In the genomic region with DNA sequence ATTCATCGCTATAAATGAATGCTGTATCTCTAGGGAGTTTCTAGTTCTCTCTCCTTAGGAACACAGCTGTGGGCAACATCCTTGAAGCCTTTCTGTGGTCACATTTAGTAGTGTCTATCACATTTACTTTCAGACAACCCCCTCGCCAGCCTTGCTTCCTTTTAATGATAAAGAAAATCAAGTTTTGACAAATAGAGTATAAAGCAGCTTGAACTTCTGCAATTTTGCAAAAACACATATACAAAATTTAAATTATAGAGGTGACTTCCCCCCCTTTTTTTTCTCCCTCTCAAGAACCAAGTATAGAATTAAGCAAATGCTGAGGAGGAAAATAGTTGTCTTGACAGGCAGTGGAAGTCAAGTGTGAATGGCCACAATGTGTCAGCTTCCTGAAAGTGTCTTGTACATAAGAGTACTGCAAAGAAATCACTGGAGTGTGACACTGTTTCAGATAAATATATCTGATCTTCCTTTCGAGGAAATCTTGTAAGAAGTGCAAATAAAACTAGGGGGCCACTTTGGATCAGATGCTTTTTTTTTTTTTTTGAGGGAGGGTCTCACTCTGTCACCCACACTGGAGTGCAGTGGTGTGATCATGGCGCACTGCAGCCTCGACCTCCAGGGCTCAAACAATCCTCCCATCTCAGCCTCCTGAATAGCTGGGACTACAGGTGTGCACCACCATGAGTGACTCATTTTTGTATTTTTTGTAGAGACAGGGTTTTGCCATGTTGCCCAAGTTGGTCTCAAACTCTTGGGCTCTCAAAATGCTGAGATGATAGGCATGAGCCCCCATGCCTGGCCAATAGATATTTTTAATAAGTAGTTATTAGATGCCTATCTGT, we compare ENCODE assay signal across 9 cellular contexts. TPM values are rescaled to one million over a fixed set of nuclear protein-coding genes. Genes with fewer than 3 reads are reported as not detected.
A peak's percentile ranks its signal among the peaks of the same experiment; 100 is the strongest.
DNase-seq lines count a peak whose midpoint lies in the region; ATAC-seq and TF ChIP-seq lines count a peak whose summit lies in the region.
"Had no signal": no experiment of that assay in that cellular context is flagged by ENCODE, and none has a peak within 500 bp of the region (broad histone marks: within the 10 kb centered on the region; RNA-seq: fewer than 3 reads in every experiment).

No MANE protein-coding gene starts in this region.

- POLR2A ChIA-PET in RWPE1 (lab: Yijun Ruan, JAX; ENCODE audit: low non-redundant PET) = no interaction called here

- DNase-seq in germinal center (ENCODE audit: low spot score) (peak; percentile 72), DMS 273 treated with DMSO at 0.1 percent for 48 hours (lab: John Stamatoyannopoulos, UW) (no peak), posterior cingulate gyrus (no peak), RWPE1 (ENCODE audit: low spot score) (no peak)
- no peak for DNase-seq in stimulated activated CD4-positive, alpha-beta T cell treated with anti-CD3 and anti-CD28 coated beads, Interleukin-4, amount 100 ng/mL, for 4 hours
- DNase-seq: NCI-H2171 treated with DMSO at 0.1 percent for 48 hours had no signal

- peaks cover 2% of the 10 kb centered on the region for H3K27me3 Mint-ChIP-seq in IgD-negative memory B cell

- H3K27ac ChIP-seq in RWPE1 = no peak overlapping the region

- peak; percentile 62 for ATAC-seq in GM18499 (IDR thresholded peaks at IDR 0.05; ENCODE audit: insufficient read depth, unreplicated experiment)
- ATAC-seq in GM21576 (IDR thresholded peaks at IDR 0.05; ENCODE audit: unreplicated experiment) = peak; percentile 74

- H3K9me3 Mint-ChIP-seq in IgD-negative memory B cell = peaks cover 0 to 4% (median 0%) of the 10 kb centered on the region in 3 donors

- H3K4me3 Mint-ChIP-seq in IgD-negative memory B cell = peak overlapping the region; percentile 8 to 76 (median 52)

- CTCF ChIA-PET in RWPE1 (lab: Yijun Ruan, JAX) = no interaction called here

- no peaks in the 10 kb centered on the region for H3K36me3 Mint-ChIP-seq in IgD-negative memory B cell

- H3K27ac Mint-ChIP-seq in IgD-negative memory B cell = peak overlapping the region; percentile 19 to 87 (median 78)

- no peak for TF ChIP-seq CTCF in RWPE1 (conservative IDR thresholded peaks at IDR 0.05; ENCODE audit: low read depth)

- H3K4me1 Mint-ChIP-seq in IgD-negative memory B cell = peaks cover 41 to 48% (median 41%) of the 10 kb centered on the region in 3 donors

- intact Hi-C loops in posterior cingulate gyrus (cut with DNase I) = no loop called here

RNA-seq across cellular contexts. Expression of a gene that starts 21.0 kb away (rescaled TPM):
- 5.8 TPM for polyA plus RNA-seq in IgD-negative memory B cell

RNA-seq across cellular contexts. Expression of a gene that starts 55.2 kb away (rescaled TPM):
- polyA plus RNA-seq in IgD-negative memory B cell = 0.15 TPM
